ENCODE assay signal across 16 cellular contexts in genomic region chr3:7684193-7684592, GRCh38.
"Had no signal": no experiment of that assay in that cellular context is flagged by ENCODE, and none has a peak within 500 bp of the region (broad histone marks: within the 10 kb centered on the region; RNA-seq: fewer than 3 reads in every experiment).

No MANE protein-coding gene starts in this region.

- H3K9me3 ChIP-seq: suprapubic skin had no signal

- ATAC-seq: activated CD8-positive, alpha-beta T cell treated with anti-CD3 and anti-CD28 coated beads, Interleukin-2, amount 10 ng/mL, durations not matched to agents 7 days and 5 days; T-helper 17 cell had no signal

- DNase-seq: activated CD4-positive, alpha-beta T cell treated with anti-CD3 and anti-CD28 coated beads for 4 hours; activated CD8-positive, alpha-beta memory T cell treated with anti-CD3 and anti-CD28 coated beads, Interleukin-2, amount 50 U/mL, for 48 hours; activated CD8-positive, alpha-beta T cell treated with anti-CD3 and anti-CD28 coated beads, Interleukin-2, amount 10 ng/mL, durations not matched to agents 7 days and 5 days; activated gamma-delta T cell treated with Interleukin-2 at 50 U/mL for 16 hours; activated naive CD8-positive, alpha-beta T cell treated with anti-CD3 and anti-CD28 coated beads for 36 hours; brain microvascular endothelial cell; effector memory CD4-positive, alpha-beta T cell; kidney glomerular epithelial cell; nephron progenitor cell; occipital lobe; stimulated activated CD4-positive, alpha-beta T cell treated with anti-CD3 and anti-CD28 coated beads, Interleukin-4, amount 100 ng/mL, for 4 hours; stimulated activated CD8-positive, alpha-beta memory T cell treated with anti-CD3 and anti-CD28 coated beads, Interleukin-4, amount 100 ng/mL, for 48 hours; stimulated activated naive CD4-positive, alpha-beta T cell treated with Interleukin-2 at 50 U/mL for 16 hours; T-helper 17 cell had no signal

- H3K27ac ChIP-seq: brain microvascular endothelial cell, suprapubic skin had no signal

- H3K27me3 ChIP-seq: brain microvascular endothelial cell, suprapubic skin had no signal

- H3K4me3 ChIP-seq: skin epidermis, suprapubic skin had no signal

- H3K36me3 ChIP-seq: brain microvascular endothelial cell, suprapubic skin had no signal
